Comparison of ENCODE assay signal across 1 cellular context in the genomic region with DNA sequence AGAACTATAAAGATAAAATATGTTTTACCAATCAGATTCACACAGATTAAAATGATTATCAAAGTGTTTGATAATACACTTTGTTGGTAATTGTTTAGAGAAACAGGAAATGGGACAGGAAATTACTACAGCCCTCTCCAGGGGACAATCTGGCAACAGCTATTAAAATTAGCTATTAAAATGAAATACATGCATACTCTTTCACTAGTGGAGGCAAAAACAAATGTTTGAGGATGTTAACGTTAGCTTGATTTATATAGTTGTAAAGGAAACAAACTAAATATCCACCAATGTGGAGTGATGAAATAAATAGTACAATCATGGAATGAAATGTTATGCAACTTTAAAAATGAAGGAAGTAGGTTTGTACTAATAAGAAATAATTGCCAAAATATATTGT.
TF ChIP-seq lines count a peak whose summit lies in the region.

No MANE protein-coding gene starts in this region.

TF ChIP-seq in IMR-90, 13 proteins besides CTCF, POLR2A, EP300 and RAD21 (continued from another document):
- TF ChIP-seq, protein P1, sequence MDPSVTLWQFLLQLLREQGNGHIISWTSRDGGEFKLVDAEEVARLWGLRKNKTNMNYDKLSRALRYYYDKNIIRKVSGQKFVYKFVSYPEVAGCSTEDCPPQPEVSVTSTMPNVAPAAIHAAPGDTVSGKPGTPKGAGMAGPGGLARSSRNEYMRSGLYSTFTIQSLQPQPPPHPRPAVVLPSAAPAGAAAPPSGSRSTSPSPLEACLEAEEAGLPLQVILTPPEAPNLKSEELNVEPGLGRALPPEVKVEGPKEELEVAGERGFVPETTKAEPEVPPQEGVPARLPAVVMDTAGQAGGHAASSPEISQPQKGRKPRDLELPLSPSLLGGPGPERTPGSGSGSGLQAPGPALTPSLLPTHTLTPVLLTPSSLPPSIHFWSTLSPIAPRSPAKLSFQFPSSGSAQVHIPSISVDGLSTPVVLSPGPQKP (IDR thresholded peaks at IDR 0.05; ENCODE audit: borderline replicate concordance, low read depth, low read length) = no peak
- TF ChIP-seq MAFK (IDR thresholded peaks at IDR 0.05; ENCODE audit: low read depth, low read length) = no peak
- TF ChIP-seq, protein P2, sequence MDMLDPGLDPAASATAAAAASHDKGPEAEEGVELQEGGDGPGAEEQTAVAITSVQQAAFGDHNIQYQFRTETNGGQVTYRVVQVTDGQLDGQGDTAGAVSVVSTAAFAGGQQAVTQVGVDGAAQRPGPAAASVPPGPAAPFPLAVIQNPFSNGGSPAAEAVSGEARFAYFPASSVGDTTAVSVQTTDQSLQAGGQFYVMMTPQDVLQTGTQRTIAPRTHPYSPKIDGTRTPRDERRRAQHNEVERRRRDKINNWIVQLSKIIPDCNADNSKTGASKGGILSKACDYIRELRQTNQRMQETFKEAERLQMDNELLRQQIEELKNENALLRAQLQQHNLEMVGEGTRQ (IDR thresholded peaks at IDR 0.05; ENCODE audit: low read depth, low read length) = no peak
- no peak for TF ChIP-seq NFE2L2 (IDR thresholded peaks at IDR 0.05; ENCODE audit: low read depth, low read length)
- TF ChIP-seq RCOR1 (IDR thresholded peaks at IDR 0.05; ENCODE audit: insufficient replicate concordance, low read length) = no peak
- TF ChIP-seq CEBPB (IDR thresholded peaks at IDR 0.05; ENCODE audit: low read depth, low read length) = peak; percentile 29; the same call in 1 of the 2 replicates
